In the genomic region with DNA sequence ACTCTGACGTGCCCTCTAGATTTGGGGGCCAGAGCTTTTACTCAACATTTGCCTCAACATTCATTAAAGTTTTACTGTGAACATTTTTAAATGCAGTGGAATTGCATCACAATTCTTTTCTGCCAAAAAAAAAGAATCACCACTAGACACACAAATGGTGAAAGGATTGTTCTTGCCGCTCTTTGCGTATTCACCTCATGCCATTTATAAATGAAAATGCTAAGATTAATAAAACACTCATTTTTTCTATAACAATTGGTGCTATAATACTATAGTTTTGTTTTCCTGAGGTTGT, we compare ENCODE assay signal across 12 cellular contexts. TPM values are rescaled to one million over a fixed set of nuclear protein-coding genes. Genes with fewer than 3 reads are reported as not detected.
DNase-seq lines count a peak whose midpoint lies in the region; ATAC-seq and TF ChIP-seq lines count a peak whose summit lies in the region.
"Had no signal": no experiment of that assay in that cellular context is flagged by ENCODE, and none has a peak within 500 bp of the region (broad histone marks: within the 10 kb centered on the region; RNA-seq: fewer than 3 reads in every experiment).

No MANE protein-coding gene starts in this region.

- H3K4me3 ChIP-seq in GM23248: peak overlapping the region; percentile 75
- peak overlapping the region; percentile 53 for H3K4me3 ChIP-seq in lower lobe of right lung
- H3K4me3 ChIP-seq in stomach: peak overlapping the region; percentile 41 to 45 (median 44)
- H3K4me3 ChIP-seq: MG63 had no signal

- whole genome bisulfite sequencing in GM23248 (ENCODE audit: low coverage in 1 of 2, low lambda C conversion rate in 2 of 2, missing lambda C conversion rate in 2 of 2), 2 experiments: 11 to 12% methylated on average over 3 of the region's 3 CpGs
- 50 to 77% (median 67%) methylated on average over 3 of the region's 3 CpGs for WGBS in stomach, 5 donors

- no peaks in the 10 kb centered on the region for H3K9me2 ChIP-seq in GM23248 (ENCODE audit: insufficient read depth)

- H3K4me1 ChIP-seq in GM23248 (ENCODE audit: insufficient read depth): peaks cover 24% of the 10 kb centered on the region
- H3K4me1 ChIP-seq in lower lobe of right lung: peaks cover 5% of the 10 kb centered on the region
- H3K4me1 ChIP-seq in stomach: peaks cover 0 to 17% (median 6%) of the 10 kb centered on the region in 4 donors

- no peaks in the 10 kb centered on the region for H3K9me3 Mint-ChIP-seq in immature natural killer cell
- H3K9me3 Mint-ChIP-seq: activated T-cell treated with anti-CD3 and anti-CD28 coated beads, Interleukin-2, amount 50 U/mL, for 4 hours had no signal

- H3K36me3 ChIP-seq in GM23248 (ENCODE audit: low read depth) (no peaks in the 10 kb centered on the region), lower lobe of right lung (no peaks in the 10 kb centered on the region), stomach (no peaks in the 10 kb centered on the region)
- H3K36me3 ChIP-seq: MG63 had no signal

- peaks cover 0 to 11% (median 2%) of the 10 kb centered on the region in 3 donors for H3K27me3 Mint-ChIP-seq in immature natural killer cell (ENCODE audit: low read depth in 3 of 3)

- no peak for TF ChIP-seq EP300 in stomach (IDR thresholded peaks at IDR 0.05)

- DNase-seq in GM23248: peak; percentile 38
- no peak for DNase-seq in caudate nucleus (lab: John Stamatoyannopoulos, UW)
- no peak for DNase-seq in lower lobe of right lung
- DNase-seq in stomach: no peak
- no peak for DNase-seq in immature natural killer cell
- no peak for DNase-seq in stimulated activated CD4-positive, alpha-beta T cell treated with anti-CD3 and anti-CD28 coated beads, Interleukin-2, amount 100 ng/mL, for 48 hours
- DNase-seq in NCI-H82 treated with DMSO at 0.1 percent for 48 hours (lab: John Stamatoyannopoulos, UW; ENCODE audit: unreplicated experiment): no peak
- no peak for DNase-seq in DMS114 treated with DMSO at 0.1 percent for 48 hours (lab: John Stamatoyannopoulos, UW; ENCODE audit: unreplicated experiment)
- DNase-seq: activated T-cell treated with anti-CD3 and anti-CD28 coated beads, Interleukin-2, amount 50 U/mL, for 4 hours; CD4-positive, CD25-positive, alpha-beta regulatory T cell; erythroblast; MG63 had no signal

- no peak overlapping the region for H3K27ac Mint-ChIP-seq in immature natural killer cell
- H3K27ac Mint-ChIP-seq: CD4-positive, CD25-positive, alpha-beta regulatory T cell had no signal

- no peak for ATAC-seq in lower lobe of right lung
- ATAC-seq: activated T-cell treated with anti-CD3 and anti-CD28 coated beads, Interleukin-2, amount 50 U/mL, for 4 hours had no signal

- no peaks in the 10 kb centered on the region for H4K20me1 ChIP-seq in GM23248 (ENCODE audit: insufficient read depth)

- no peaks in the 10 kb centered on the region for H3K4me1 Mint-ChIP-seq in immature natural killer cell
- H3K4me1 Mint-ChIP-seq: CD4-positive, CD25-positive, alpha-beta regulatory T cell had no signal

- in situ Hi-C loops in GM23248 (cut with MboI): no loop called here

- no peaks in the 10 kb centered on the region for H3K27me3 ChIP-seq in GM23248 (replicated peaks; ENCODE audit: insufficient read depth)
- H3K27me3 ChIP-seq in lower lobe of right lung (ENCODE audit: low read depth): no peaks in the 10 kb centered on the region
- H3K27me3 ChIP-seq in stomach: no peaks in the 10 kb centered on the region
- H3K27me3 ChIP-seq: MG63 had no signal

- no peak for TF ChIP-seq CTCF in lower lobe of right lung (IDR thresholded peaks at IDR 0.05)
- no peak for TF ChIP-seq CTCF in stomach (IDR thresholded peaks at IDR 0.05)

- H3F3A ChIP-seq in GM23248 (ENCODE audit: insufficient read depth): peaks cover 12% of the 10 kb centered on the region; the same call in 1 of the 2 replicates

- intact Hi-C loops in lower lobe of right lung (cut with DNase I): no loop called here
- intact Hi-C loops in stomach (cut with DNase I; ENCODE audit: low total_unique reads): no loop called here

- H3K27ac ChIP-seq in GM23248 (peak overlapping the region; percentile 85), caudate nucleus (ENCODE audit: low read depth, low read length) (peak overlapping the region; percentile 83), lower lobe of right lung (peak overlapping the region; percentile 89), stomach (peak overlapping the region; percentile 54 to 90 (median 89))

- TF ChIP-seq POLR2A in stomach (IDR thresholded peaks at IDR 0.05): no peak

- H3K4me2 ChIP-seq in GM23248 (ENCODE audit: unreplicated experiment): peak overlapping the region; percentile 99

- H3K36me3 Mint-ChIP-seq in immature natural killer cell: no peaks in the 10 kb centered on the region
- H3K36me3 Mint-ChIP-seq: CD4-positive, CD25-positive, alpha-beta regulatory T cell had no signal

- H2AFZ ChIP-seq in GM23248: peak overlapping the region; percentile 97

- H3K79me2 ChIP-seq in GM23248 (ENCODE audit: insufficient read depth): no peaks in the 10 kb centered on the region

- peak overlapping the region; percentile 80 for H3K9ac ChIP-seq in GM23248

- H3K4me3 Mint-ChIP-seq in immature natural killer cell: no peak overlapping the region
- H3K4me3 Mint-ChIP-seq: activated T-cell treated with anti-CD3 and anti-CD28 coated beads, Interleukin-2, amount 50 U/mL, for 4 hours; CD4-positive, CD25-positive, alpha-beta regulatory T cell had no signal

- no peaks in the 10 kb centered on the region for H3K9me3 ChIP-seq in GM23248 (ENCODE audit: low read depth)
- H3K9me3 ChIP-seq in lower lobe of right lung: no peaks in the 10 kb centered on the region
- H3K9me3 ChIP-seq in stomach: no peaks in the 10 kb centered on the region
- H3K9me3 ChIP-seq: MG63 had no signal

RNA-seq across cellular contexts. Expression of gene RHOJ, which starts 1.0 kb away (rescaled TPM):
- 1.2 and 1.6 TPM in 2 replicates for total RNA-seq in GM23248 (2014; rRNA removed; shearing (Covaris generic))
- polyA plus RNA-seq in GM23248 (2016; fragmentation: Nextera tagmentation; extraction: Ambion mirVana) (2.2 and 3.0 TPM in 2 replicates), stomach (10 to 100 TPM in 1 of 3 donors, 1 to 10 TPM in 2; 5.2 to 15.9 (median 7.0) TPM), immature natural killer cell (not detected)
- total RNA-seq in lower lobe of right lung (29.2 TPM), stomach (10 to 100 TPM in 1 of 5 donors, 1 to 10 TPM in 4; 2.2 to 18.5 (median 5.9) TPM)
- total RNA-seq: activated T-cell treated with anti-CD3 and anti-CD28 coated beads, Interleukin-2, amount 50 U/mL, for 4 hours; CD4-positive, CD25-positive, alpha-beta regulatory T cell had no signal
- polyA plus RNA-seq: CD4-positive, CD25-positive, alpha-beta regulatory T cell had no signal
